13 cellular contexts compared by ENCODE assay signal in genomic region chr17:37177234-37177633, GRCh38.
A peak's percentile ranks its signal among the peaks of the same experiment; 100 is the strongest.
DNase-seq lines count a peak whose midpoint lies in the region; ATAC-seq and TF ChIP-seq lines count a peak whose summit lies in the region.
"Had no signal": no experiment of that assay in that cellular context is flagged by ENCODE, and none has a peak within 500 bp of the region (broad histone marks: within the 10 kb centered on the region; RNA-seq: fewer than 3 reads in every experiment).

No MANE protein-coding gene starts in this region.

- peak; percentile 20 for DNase-seq in NCI-H748 (lab: John Stamatoyannopoulos, UW; ENCODE audit: unreplicated experiment)
- DNase-seq in NCI-H748 treated with DMSO at 0.1 percent for 48 hours (lab: John Stamatoyannopoulos, UW), result no peak
- DNase-seq in RWPE2 (ENCODE audit: low spot score), result no peak
- DNase-seq in globus pallidus (ENCODE audit: low spot score), result peak; percentile 65
- DNase-seq in SW480 (ENCODE audit: low spot score), result no peak
- DNase-seq in NOMO-1 treated with DMSO at 0.1 percent for 48 hours (lab: John Stamatoyannopoulos, UW; ENCODE audit: unreplicated experiment), result no peak
- DNase-seq in HuH-7 (ENCODE audit: low spot score), result no peak
- DNase-seq: activated CD8-positive, alpha-beta memory T cell treated with anti-CD3 and anti-CD28 coated beads, Interleukin-2, amount 10 ng/mL, durations not matched to agents 7 days and 5 days; activated naive CD4-positive, alpha-beta T cell treated with anti-CD3 and anti-CD28 coated beads, Interleukin-2, amount 50 U/mL, for 16 hours; trophoblast cell had no signal

- H3K27ac ChIP-seq in RWPE2 (ENCODE audit: poor library complexity, severe bottlenecking), result peak overlapping the region; percentile 31
- H3K27ac ChIP-seq: gastroesophageal sphincter had no signal

- peaks cover 35% of the 10 kb centered on the region for H3K4me1 ChIP-seq in RWPE2 (ENCODE audit: insufficient read depth, poor library complexity, severe bottlenecking)
- H3K4me1 ChIP-seq: gastroesophageal sphincter had no signal

- peaks cover 85% of the 10 kb centered on the region for H3K36me3 ChIP-seq in RWPE2 (ENCODE audit: low read depth)

- H3K4me3 ChIP-seq in RWPE2 (ENCODE audit: severe bottlenecking), result no peak overlapping the region
- H3K4me3 ChIP-seq: gastroesophageal sphincter, HAP-1 had no signal

- H3K9me3 ChIP-seq in RWPE2 (ENCODE audit: severe bottlenecking), result no peaks in the 10 kb centered on the region
- H3K9me3 ChIP-seq: gastroesophageal sphincter, HAP-1 had no signal

- ATAC-seq in RWPE2 (ENCODE audit: low read depth) (no peak), HG03280 (IDR thresholded peaks at IDR 0.05; ENCODE audit: unreplicated experiment) (no peak)
- ATAC-seq: activated CD8-positive, alpha-beta memory T cell treated with anti-CD3 and anti-CD28 coated beads, Interleukin-2, amount 10 ng/mL, durations not matched to agents 7 days and 5 days; gastroesophageal sphincter had no signal

- TF ChIP-seq CTCF in RWPE2 (IDR thresholded peaks at IDR 0.05; ENCODE audit: poor library complexity, severe bottlenecking), result no peak

- no peaks in the 10 kb centered on the region for H3K27me3 ChIP-seq in RWPE2 (ENCODE audit: insufficient read depth, poor library complexity, severe bottlenecking)
- H3K27me3 ChIP-seq: gastroesophageal sphincter had no signal

Comparison
In these comparisons a context has a peak if more than half of its experiments do, and no peak if none do; other contexts are left out.
1. DNase-seq: peak in NCI-H748 (single experiment) and globus pallidus (single experiment); none in NCI-H748 treated with DMSO at 0.1 percent for 48 hours (single experiment), RWPE2 (single experiment), SW480 (single experiment), NOMO-1 treated with DMSO at 0.1 percent for 48 hours (single experiment) and HuH-7 (single experiment).